Comparison of ENCODE assay signal across 22 cellular contexts in genomic region chr2:126586321-126586720, GRCh38.
DNase-seq lines count a peak whose midpoint lies in the region; ATAC-seq and TF ChIP-seq lines count a peak whose summit lies in the region.
"Had no signal": no experiment of that assay in that cellular context is flagged by ENCODE, and none has a peak within 500 bp of the region (broad histone marks: within the 10 kb centered on the region; RNA-seq: fewer than 3 reads in every experiment).

No MANE protein-coding gene starts in this region.

- no peaks in the 10 kb centered on the region for H3K9me2 ChIP-seq in PC-3 (replicated peaks; ENCODE audit: low read length)

- H3K27ac ChIP-seq in heart left ventricle, result peak overlapping the region in 11 of 12 donors; percentile 8 to 81 (median 71)
- no peak overlapping the region for H3K27ac ChIP-seq in PC-3 (ENCODE audit: low read length)

- no peaks in the 10 kb centered on the region for H3K36me3 ChIP-seq in heart left ventricle
- no peaks in the 10 kb centered on the region for H3K36me3 ChIP-seq in PC-3 (ENCODE audit: low read depth, low read length)
- H3K36me3 ChIP-seq: MG63 had no signal

- ATAC-seq in heart left ventricle, result peak; percentile 84 to 98 (median 90)
- no peak for ATAC-seq in Right ventricle myocardium inferior
- peak in 1 of 2 donors; percentile 81 for ATAC-seq in left cardiac atrium
- no peak for ATAC-seq in PC-3
- ATAC-seq in GM21723 (IDR thresholded peaks at IDR 0.05; ENCODE audit: unreplicated experiment), result no peak
- ATAC-seq in HG03135 (IDR thresholded peaks at IDR 0.05; ENCODE audit: unreplicated experiment), result no peak

- peak in 4 of 5 donors; percentile 46 to 59 (median 50) for DNase-seq in heart left ventricle
- no peak for DNase-seq in Right ventricle myocardium inferior (ENCODE audit: missing footprints)
- peak; percentile 29 for DNase-seq in left cardiac atrium
- DNase-seq in lung microvascular endothelial cell (ENCODE audit: low read depth in 2 of 2), result peak; percentile 43 to 96
- no peak for DNase-seq in PC-3
- no peak for DNase-seq in activated naive CD4-positive, alpha-beta T cell treated with Interleukin-2 at 50 U/mL for 16 hours
- DNase-seq: 8988T; CD4-positive, CD25-positive, alpha-beta regulatory T cell; COR-L47; DMS 273 treated with DMSO at 0.1 percent for 48 hours; DND-41; HFFc6; Karpas-422; MG63; NCI-H1048; NCI-H1436 treated with DMSO at 0.1 percent for 48 hours; NCI-H2081; NCI-H2171 treated with DMSO at 0.1 percent for 48 hours; NCI-H446 treated with DMSO at 0.1 percent for 48 hours; SHP77 had no signal

- POLR2A ChIA-PET in PC-3 (lab: Charles Lee; ENCODE audit: unreplicated experiment), result no interaction called here

- no peak for TF ChIP-seq CTCF in heart left ventricle (IDR thresholded peaks at IDR 0.05)
- TF ChIP-seq CTCF in PC-3 (conservative IDR thresholded peaks at IDR 0.05; ENCODE audit: low read depth, low read length), result no peak

- intact Hi-C loops in heart left ventricle (cut with DNase I), result loop anchor here in 3 of 10 donors (2.0 to 5.0 kb wide), 4 partner anchors 54 to 114 kb away; partner anchors contain the start of gene GYPC (in 3 of the 3)
- intact Hi-C loops in Right ventricle myocardium inferior (cut with DNase I), result loop anchor here (1.0 kb wide), 1 partner anchor 47 kb away; no protein-coding TSS in a partner anchor
- intact Hi-C loops in left cardiac atrium (cut with DNase I), result no loop called here
- intact Hi-C loops in PC-3 (cut with micrococcal nuclease), result no loop called here

- no peak overlapping the region for H2AFZ ChIP-seq in PC-3 (ENCODE audit: low read length)

- BruUV-seq in PC-3 (replicated peaks; lab: Mats Ljungman, UMichigan), result no TSS peak

- H3K4me3 ChIP-seq in heart left ventricle, result no peak overlapping the region
- no peak overlapping the region for H3K4me3 ChIP-seq in PC-3 (ENCODE audit: low read length)
- H3K4me3 ChIP-seq: MG63 had no signal

- TF ChIP-seq POLR2A in heart left ventricle (IDR thresholded peaks at IDR 0.05), result no peak

- no peak overlapping the region for H3K9ac ChIP-seq in PC-3 (ENCODE audit: low read length)

- H3K79me2 ChIP-seq in PC-3 (ENCODE audit: low read length), result no peaks in the 10 kb centered on the region

- no peaks in the 10 kb centered on the region for H3F3A ChIP-seq in PC-3 (ENCODE audit: low read length, unreplicated experiment)

- H3K4me1 ChIP-seq in heart left ventricle (peaks cover 0 to 14% (median 0%) of the 10 kb centered on the region in 12 donors), PC-3 (ENCODE audit: insufficient read depth, low read length) (no peaks in the 10 kb centered on the region)

- H3K9me3 ChIP-seq in heart left ventricle (no peaks in the 10 kb centered on the region), PC-3 (ENCODE audit: low read length) (no peaks in the 10 kb centered on the region)
- H3K9me3 ChIP-seq: MG63 had no signal

- H3K4me2 ChIP-seq in PC-3 (ENCODE audit: low read length), result no peak overlapping the region

- CTCF ChIA-PET in PC-3 (lab: Charles Lee), result no interaction called here

- no peaks in the 10 kb centered on the region for H4K20me1 ChIP-seq in PC-3 (ENCODE audit: low read length)

- H3K27me3 ChIP-seq in heart left ventricle, result no peaks in the 10 kb centered on the region
- H3K27me3 ChIP-seq in PC-3 (ENCODE audit: low read length), result no peaks in the 10 kb centered on the region
- H3K27me3 ChIP-seq: MG63 had no signal

- 49 to 66% (median 60%) methylated on average over 8 of the region's 8 CpGs for WGBS in heart left ventricle, 4 donors

Comparison
In these comparisons a context has a peak if more than half of its experiments do, and no peak if none do; other contexts are left out.
1. ATAC-seq: peak in heart left ventricle (4 of 4); none in Right ventricle myocardium inferior (single experiment), PC-3 (single experiment), GM21723 (single experiment) and HG03135 (single experiment).
2. DNase-seq: peak in heart left ventricle (4 of 5), left cardiac atrium (single experiment) and lung microvascular endothelial cell (2 of 2); none in Right ventricle myocardium inferior (single experiment), PC-3 (single experiment) and activated naive CD4-positive, alpha-beta T cell treated with Interleukin-2 at 50 U/mL for 16 hours (single experiment).